Comparison of ENCODE assay signal across 8 cellular contexts in the genomic region with DNA sequence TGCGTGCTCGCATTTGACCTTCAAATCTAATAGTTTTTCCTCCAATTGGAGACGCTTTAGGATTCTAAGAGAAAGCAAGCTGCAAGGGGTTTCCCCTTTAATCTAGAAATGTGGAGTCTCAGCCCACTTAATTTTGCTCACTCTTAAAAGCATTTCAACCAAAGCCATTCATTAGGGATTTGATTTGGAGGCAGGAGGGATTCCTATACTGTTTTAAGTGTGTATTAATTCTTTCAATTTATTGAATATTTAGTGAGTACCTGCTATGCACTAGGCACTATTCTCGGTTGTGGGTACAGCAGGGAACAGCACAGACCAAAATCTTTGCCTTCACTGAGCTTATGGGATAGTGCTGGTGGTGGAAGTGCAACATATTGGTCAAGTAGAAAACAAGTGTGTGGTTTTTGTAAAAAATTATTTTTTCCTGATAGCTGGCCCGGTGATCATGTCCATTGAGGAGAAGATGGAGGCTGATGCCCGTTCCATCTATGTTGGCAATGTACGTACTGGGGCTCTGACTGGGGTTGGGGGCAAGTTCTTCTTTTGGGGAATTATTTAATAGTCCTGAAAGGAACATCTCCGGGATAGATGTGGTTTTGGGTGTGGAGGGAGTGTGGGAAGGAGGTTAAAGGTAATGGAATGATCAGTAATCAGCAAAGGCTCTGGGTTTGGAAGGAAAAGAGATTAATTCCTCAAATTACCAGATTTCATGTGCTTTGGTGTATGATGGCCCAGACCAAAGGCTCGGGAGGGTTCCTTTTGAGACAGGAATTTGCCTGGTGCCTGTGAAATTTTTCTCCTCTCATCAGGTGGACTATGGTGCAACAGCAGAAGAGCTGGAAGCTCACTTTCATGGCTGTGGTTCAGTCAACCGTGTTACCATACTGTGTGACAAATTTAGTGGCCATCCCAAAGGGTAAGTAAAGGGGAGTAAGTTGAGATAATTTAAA. TPM values are rescaled to one million over a fixed set of nuclear protein-coding genes. Genes with fewer than 3 reads are reported as not detected.
DNase-seq lines count a peak whose midpoint lies in the region; ATAC-seq and TF ChIP-seq lines count a peak whose summit lies in the region.

No MANE protein-coding gene starts in this region.

- H3K36me3 ChIP-seq in rectal smooth muscle tissue (ENCODE audit: control insufficient read depth, insufficient read depth, low read length), result peaks cover 12% of the 10 kb centered on the region

- H3K4me3 Mint-ChIP-seq in T-helper 17 cell, result peak overlapping the region; percentile 91

- H3K27me3 ChIP-seq in rectal smooth muscle tissue (ENCODE audit: control insufficient read depth, insufficient read depth, low read length), result no peaks in the 10 kb centered on the region

- H3K36me3 Mint-ChIP-seq in T-helper 17 cell (ENCODE audit: low read depth), result no peaks in the 10 kb centered on the region

- H3K4me1 Mint-ChIP-seq in T-helper 17 cell, result peaks cover 20% of the 10 kb centered on the region

- no peak for ATAC-seq in T-helper 17 cell
- no peak for ATAC-seq in HG02981 (IDR thresholded peaks at IDR 0.05; ENCODE audit: unreplicated experiment)
- no peak for ATAC-seq in sciatic nerve

- TF ChIP-seq CTCF in GM12864 (IDR thresholded peaks at IDR 0.05; ENCODE audit: low read depth, low read length, missing control alignments), result no peak
- no peak for TF ChIP-seq CTCF in fibroblast of the aortic adventitia (IDR thresholded peaks at IDR 0.05; ENCODE audit: insufficient read depth, low read length)

- DNase-seq in GM12864 (ENCODE audit: low read depth) (no peak), T-helper 17 cell (no peak), fibroblast of the aortic adventitia (ENCODE audit: low read depth) (no peak), NCI-H2196 (lab: John Stamatoyannopoulos, UW; ENCODE audit: unreplicated experiment) (no peak), Kasumi-1 (lab: John Stamatoyannopoulos, UW) (no peak), sciatic nerve (ENCODE audit: low spot score) (no peak)

- intact Hi-C loops in sciatic nerve (cut with DNase I), result loop anchor here (10.0 kb wide), 2 partner anchors 142 to 242 kb away; a partner anchor contains a TSS

- H3K4me3 ChIP-seq in GM12864 (ENCODE audit: low read depth, low read length), result peak overlapping the region; percentile 93
- peak overlapping the region; percentile 88 for H3K4me3 ChIP-seq in fibroblast of the aortic adventitia (ENCODE audit: low read depth, low read length)
- H3K4me3 ChIP-seq in rectal smooth muscle tissue (ENCODE audit: low read length), result peak overlapping the region; percentile 92

- peak overlapping the region; percentile 93 for H3K27ac Mint-ChIP-seq in T-helper 17 cell

- no peaks in the 10 kb centered on the region for H3K27me3 Mint-ChIP-seq in T-helper 17 cell

- H3K9me3 ChIP-seq in T-helper 17 cell (ENCODE audit: control insufficient read depth, low read length, poor library complexity, severe bottlenecking), result no peaks in the 10 kb centered on the region

- H3K27ac ChIP-seq in rectal smooth muscle tissue (ENCODE audit: low read depth, low read length), result no peak overlapping the region

- peaks cover 12% of the 10 kb centered on the region for H3K4me1 ChIP-seq in rectal smooth muscle tissue (ENCODE audit: control insufficient read depth, insufficient read depth, low read length)

- peak overlapping the region; percentile 61 for H3K9ac ChIP-seq in rectal smooth muscle tissue (ENCODE audit: low read length)

RNA-seq across cellular contexts. Expression of a gene that starts 1.6 kb away (rescaled TPM):
- 100 to 1,000 TPM; 168 to 182 TPM for total RNA-seq in T-helper 17 cell
- total RNA-seq in fibroblast of the aortic adventitia (ENCODE audit: low replicate concordance), result 44.8 and 53.4 TPM in 2 replicates
- total RNA-seq in sciatic nerve, result 135 TPM

RNA-seq across cellular contexts. Expression of a gene that starts 16.2 kb away (rescaled TPM):
- total RNA-seq in T-helper 17 cell, result 1 to 10 TPM; 3.5 to 5.0 TPM
- 18.5 and 19.9 TPM in 2 replicates for total RNA-seq in fibroblast of the aortic adventitia (ENCODE audit: low replicate concordance)
- total RNA-seq in sciatic nerve, result 56.5 TPM

RNA-seq across cellular contexts. Expression of a gene that starts 20.2 kb away (rescaled TPM):
- 10 to 100 TPM; 30.6 to 33.8 TPM for total RNA-seq in T-helper 17 cell
- total RNA-seq in fibroblast of the aortic adventitia (ENCODE audit: low replicate concordance), result 6.6 and 10.9 TPM in 2 replicates
- 24.0 TPM for total RNA-seq in sciatic nerve

RNA-seq across cellular contexts. Expression of a gene that starts 29.8 kb away (rescaled TPM):
- total RNA-seq in T-helper 17 cell (10 to 100 TPM in 1 of 2 donors, 1 to 10 TPM in 1; 3.7 to 10.5 TPM), fibroblast of the aortic adventitia (ENCODE audit: low replicate concordance) (9.6 and 13.4 TPM in 2 replicates), sciatic nerve (67.3 TPM)

RNA-seq across cellular contexts. Expression of a gene that starts 36.9 kb away (rescaled TPM):
- 1 to 10 TPM; 4.6 to 5.7 TPM for total RNA-seq in T-helper 17 cell
- 7.0 and 7.5 TPM in 2 replicates for total RNA-seq in fibroblast of the aortic adventitia (ENCODE audit: low replicate concordance)
- 8.3 TPM for total RNA-seq in sciatic nerve
